8 cellular contexts compared by ENCODE assay signal in genomic region chr1:23691499-23692307, GRCh38. TPM values are rescaled to one million over a fixed set of nuclear protein-coding genes. Genes with fewer than 3 reads are reported as not detected.
DNase-seq lines count a peak whose midpoint lies in the region; ATAC-seq and TF ChIP-seq lines count a peak whose summit lies in the region.

Gene RPL11 (plus strand): TSS chr1:23691806. CDS start chr1:23691824, 18 bp downstream.

- no peak for TF ChIP-seq RAD21 in Ishikawa (IDR thresholded peaks at IDR 0.05; ENCODE audit: low read depth)

- DNase-seq in DMS114 treated with DMSO at 0.1 percent for 48 hours (lab: John Stamatoyannopoulos, UW; ENCODE audit: unreplicated experiment) (peak; percentile 93), PC-9 (peak; percentile 84 to 85), epithelial cell of proximal tubule (ENCODE audit: low read depth) (peak; percentile 67)
- DNase-seq in activated T-cell treated with anti-CD3 and anti-CD28 coated beads, Interleukin-2, amount 50 U/mL, for 1 hour = peak; percentile 83
- DNase-seq in stimulated activated CD8-positive, alpha-beta memory T cell treated with anti-CD3 and anti-CD28 coated beads, Interleukin-4, amount 100 ng/mL, for 48 hours = peak; percentile 89

- TF ChIP-seq CTCF in PC-9 (conservative IDR thresholded peaks at IDR 0.05) (peak; percentile 55), epithelial cell of proximal tubule (conservative IDR thresholded peaks at IDR 0.05; ENCODE audit: low read depth, low read length) (peak; percentile 66)

- POLR2A ChIA-PET in PC-9 (lab: Charles Lee; ENCODE audit: unreplicated experiment) = interaction anchor here (0.6 to 0.7 kb wide), 6 partner anchors 99 to 1957 kb away, joined by 3 to 4 read pairs (median 3); partner anchors contain the start of gene LYPLA2

- H3K4me2 ChIP-seq in PC-9 = peak within 1 kb of the TSS; percentile 89

- H3K9me3 ChIP-seq in PC-9 (ENCODE audit: insufficient read depth, low read depth) = no peaks in the 10 kb centered on the region
- no peaks in the 10 kb centered on the region for H3K9me3 ChIP-seq in mucosa of rectum (ENCODE audit: control insufficient read depth in 2 of 2, low read length in 2 of 2)

- peaks cover 43% of the 10 kb centered on the region for H4K20me1 ChIP-seq in PC-9 (ENCODE audit: insufficient read depth)

- H3K36me3 ChIP-seq in PC-9 (ENCODE audit: low read depth) (peaks cover 36% of the 10 kb centered on the region), mucosa of rectum (ENCODE audit: control insufficient read depth in 2 of 2, insufficient read depth in 2 of 2, low read length in 2 of 2) (peaks cover 38 to 40% of the 10 kb centered on the region in 2 donors)

- TSS peak; percentile 53 for BruUV-seq in PC-9 (replicated peaks; lab: Mats Ljungman, UMichigan)

- ATAC-seq in GM21529 (IDR thresholded peaks at IDR 0.05; ENCODE audit: unreplicated experiment) = peak; percentile 91

- H3K79me2 ChIP-seq in PC-9 (ENCODE audit: low read depth) = peaks cover 52% of the 10 kb centered on the region

- H3K27ac ChIP-seq in PC-9 (peak within 1 kb of the TSS; percentile 93), mucosa of rectum (ENCODE audit: low read depth in 2 of 2, low read length in 2 of 2) (peak within 1 kb of the TSS; percentile 79 to 82)

- no peak for TF ChIP-seq EP300 in Ishikawa (IDR thresholded peaks at IDR 0.05; ENCODE audit: borderline replicate concordance)

- peak within 1 kb of the TSS; percentile 81 to 96 for H3K9ac ChIP-seq in mucosa of rectum (ENCODE audit: low read depth in 1 of 2, low read length in 2 of 2)

- peak within 1 kb of the TSS; percentile 65 for H2AFZ ChIP-seq in PC-9

- no peaks in the 10 kb centered on the region for H3K9me2 ChIP-seq in PC-9 (ENCODE audit: insufficient read depth)

- H3K4me3 ChIP-seq in PC-9 = peak within 1 kb of the TSS; percentile 97
- H3K4me3 ChIP-seq in epithelial cell of proximal tubule (ENCODE audit: low read depth, low read length) = peak within 1 kb of the TSS; percentile 99
- H3K4me3 ChIP-seq in mucosa of rectum (ENCODE audit: low read length in 2 of 2) = peak within 1 kb of the TSS; percentile 92 to 98

- peaks cover 25% of the 10 kb centered on the region for H3K4me1 ChIP-seq in PC-9 (replicated peaks; ENCODE audit: insufficient read depth)
- peaks cover 24 to 26% of the 10 kb centered on the region in 2 donors for H3K4me1 ChIP-seq in mucosa of rectum (ENCODE audit: control insufficient read depth in 2 of 2, insufficient read depth in 2 of 2, low read length in 2 of 2)

- H3K27me3 ChIP-seq in PC-9 (ENCODE audit: insufficient read depth, low read depth) (no peaks in the 10 kb centered on the region), mucosa of rectum (ENCODE audit: control insufficient read depth in 2 of 2, insufficient read depth in 2 of 2, low read length in 2 of 2) (no peaks in the 10 kb centered on the region)

- H3F3A ChIP-seq in PC-9 (ENCODE audit: insufficient read depth, low read depth) = peaks cover 34% of the 10 kb centered on the region; the same call in 1 of the 2 replicates

- CTCF ChIA-PET in PC-9 (lab: Charles Lee) = interaction anchor here (0.7 to 1.2 kb wide), 2 partner anchors 54 to 210 kb away, joined by 3 to 11 read pairs; no protein-coding TSS in a partner anchor

- intact Hi-C loops in PC-9 (cut with micrococcal nuclease; ENCODE audit: unreplicated experiment) = loop anchor here (5.0 kb wide), 1 partner anchor 51 kb away; the partner anchor contains the start of gene ELOA

TF ChIP-seq in Ishikawa, 13 proteins besides CTCF, POLR2A, EP300 and RAD21:
- TF ChIP-seq YY1 (IDR thresholded peaks at IDR 0.05; ENCODE audit: low read depth) = peak; percentile 97
- peak; percentile 100 for TF ChIP-seq TAF1 (IDR thresholded peaks at IDR 0.05; ENCODE audit: low read depth)
- no peak for TF ChIP-seq REST (IDR thresholded peaks at IDR 0.05; ENCODE audit: low read depth)
- peak; percentile 87 for TF ChIP-seq MAX (IDR thresholded peaks at IDR 0.05)
- peak; percentile 69 for TF ChIP-seq TCF12 (IDR thresholded peaks at IDR 0.05; ENCODE audit: low read depth)
- TF ChIP-seq CEBPB (IDR thresholded peaks at IDR 0.05) = no peak
- no peak for TF ChIP-seq FOXM1 (IDR thresholded peaks at IDR 0.05; ENCODE audit: borderline replicate concordance, low read depth)
- TF ChIP-seq NFIC (IDR thresholded peaks at IDR 0.05) = no peak
- TF ChIP-seq, protein P1, sequence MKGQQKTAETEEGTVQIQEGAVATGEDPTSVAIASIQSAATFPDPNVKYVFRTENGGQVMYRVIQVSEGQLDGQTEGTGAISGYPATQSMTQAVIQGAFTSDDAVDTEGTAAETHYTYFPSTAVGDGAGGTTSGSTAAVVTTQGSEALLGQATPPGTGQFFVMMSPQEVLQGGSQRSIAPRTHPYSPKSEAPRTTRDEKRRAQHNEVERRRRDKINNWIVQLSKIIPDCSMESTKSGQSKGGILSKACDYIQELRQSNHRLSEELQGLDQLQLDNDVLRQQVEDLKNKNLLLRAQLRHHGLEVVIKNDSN (IDR thresholded peaks at IDR 0.05) = peak; percentile 37; the same call in 1 of the 2 replicates
- TF ChIP-seq CREB1 (IDR thresholded peaks at IDR 0.05; ENCODE audit: low read depth) = 0 out of 2 replicates have a peak, but pooled peaks have one; percentile 29
- TF ChIP-seq TEAD4 (IDR thresholded peaks at IDR 0.05) = 0 out of 2 replicates have a peak, but pooled peaks have one; percentile 17
- TF ChIP-seq EGR1 (IDR thresholded peaks at IDR 0.05) = peak; percentile 31; the same call in 1 of the 2 replicates
- no peak for TF ChIP-seq ZBTB7A (IDR thresholded peaks at IDR 0.05; ENCODE audit: low read depth)

RNA-seq across cellular contexts. Expression of gene RPL11, which starts in this region (rescaled TPM):
- 1,015 and 1,205 TPM in 2 replicates for total RNA-seq in PC-9 (2021)
- total RNA-seq in epithelial cell of proximal tubule = 1,041 and 1,407 TPM in 2 replicates

Comparison
In these comparisons a context has a peak if more than half of its experiments do, and no peak if none do; other contexts are left out.
1. Peak in every context shown above with its lines: DNase-seq, ATAC-seq, H3K4me3 ChIP-seq and H3K27ac ChIP-seq.